ENCODE assay signal across 8 cellular contexts in genomic region chr10:59880976-59881510, GRCh38. TPM values are rescaled to one million over a fixed set of nuclear protein-coding genes. Genes with fewer than 3 reads are reported as not detected.
DNase-seq lines count a peak whose midpoint lies in the region; ATAC-seq and TF ChIP-seq lines count a peak whose summit lies in the region.

No MANE protein-coding gene starts in this region.

- H3K4me1 ChIP-seq in tibial nerve = peaks cover 0 to 9% (median 3%) of the 10 kb centered on the region in 4 donors
- H3K4me1 ChIP-seq in ascending aorta = peaks cover 0 to 27% of the 10 kb centered on the region in 2 donors
- H3K4me1 ChIP-seq in stomach = peaks cover 6 to 77% (median 36%) of the 10 kb centered on the region in 4 donors

- TF ChIP-seq POLR2A in tibial nerve (IDR thresholded peaks at IDR 0.05) = no peak
- no peak for TF ChIP-seq POLR2A in stomach (IDR thresholded peaks at IDR 0.05)

- H3K9me3 ChIP-seq in tibial nerve = no peaks in the 10 kb centered on the region
- no peaks in the 10 kb centered on the region for H3K9me3 ChIP-seq in ascending aorta
- no peaks in the 10 kb centered on the region for H3K9me3 ChIP-seq in stomach

- H3K27me3 ChIP-seq in tibial nerve (no peaks in the 10 kb centered on the region), ascending aorta (no peaks in the 10 kb centered on the region), stomach (no peaks in the 10 kb centered on the region)

- H3K27ac ChIP-seq in tibial nerve (no peak overlapping the region), ascending aorta (peak overlapping the region in 1 of 2 donors; percentile 24), stomach (no peak overlapping the region)

- intact Hi-C loops in ascending aorta (cut with DNase I) = no loop called here
- intact Hi-C loops in stomach (cut with DNase I; ENCODE audit: low total_unique reads) = no loop called here

- no peak overlapping the region for H3K4me3 ChIP-seq in tibial nerve
- no peak overlapping the region for H3K4me3 ChIP-seq in ascending aorta
- H3K4me3 ChIP-seq in stomach = no peak overlapping the region

- ATAC-seq in GM19463 (IDR thresholded peaks at IDR 0.05; ENCODE audit: unreplicated experiment) (peak; percentile 76), HG03342 (IDR thresholded peaks at IDR 0.05; ENCODE audit: unreplicated experiment) (peak; percentile 66)

- TF ChIP-seq EP300 in tibial nerve (IDR thresholded peaks at IDR 0.05) (no peak), stomach (IDR thresholded peaks at IDR 0.05) (no peak)

- H3K36me3 ChIP-seq in tibial nerve (no peaks in the 10 kb centered on the region), ascending aorta (no peaks in the 10 kb centered on the region), stomach (no peaks in the 10 kb centered on the region)

- TF ChIP-seq CTCF in tibial nerve (IDR thresholded peaks at IDR 0.05) (no peak), ascending aorta (IDR thresholded peaks at IDR 0.05) (no peak), stomach (IDR thresholded peaks at IDR 0.05) (no peak)

- peak; percentile 46 for DNase-seq in activated gamma-delta T cell treated with anti-CD3 and anti-CD28 coated beads, Interleukin-2, amount 50 U/mL, for 16 hours (ENCODE audit: low read depth)
- DNase-seq in stimulated activated CD8-positive, alpha-beta memory T cell treated with anti-CD3 and anti-CD28 coated beads, Interleukin-7, amount 100 ng/mL, for 24 hours (ENCODE audit: low read depth) = peak; percentile 40
- DNase-seq in NCI-H1092 (lab: John Stamatoyannopoulos, UW) = no peak
- no peak for DNase-seq in tibial nerve (ENCODE audit: low spot score in 2 of 2)
- no peak for DNase-seq in ascending aorta (ENCODE audit: low spot score in 2 of 2)
- no peak for DNase-seq in stomach

- WGBS in tibial nerve, 2 donors = 77 to 92% methylated on average over 5 to 6 of the region's 6 CpGs
- 65 to 92% (median 73%) methylated on average over 5 to 6 of the region's 6 CpGs for WGBS in stomach, 5 donors

RNA-seq across cellular contexts. Expression of gene CCDC6, which starts 25.3 kb away (rescaled TPM):
- total RNA-seq in tibial nerve (10 to 100 TPM; 20.1 to 30.6 (median 24.1) TPM), ascending aorta (21.1 TPM), stomach (10 to 100 TPM; 13.9 to 56.0 (median 33.0) TPM)
- 10 to 100 TPM; 12.5 to 14.8 (median 14.2) TPM for polyA plus RNA-seq in stomach

Comparison
In these comparisons a context has a peak if more than half of its experiments do, and no peak if none do; other contexts are left out.
1. DNase-seq: peak in activated gamma-delta T cell treated with anti-CD3 and anti-CD28 coated beads, Interleukin-2, amount 50 U/mL, for 16 hours (single experiment) and stimulated activated CD8-positive, alpha-beta memory T cell treated with anti-CD3 and anti-CD28 coated beads, Interleukin-7, amount 100 ng/mL, for 24 hours (single experiment); none in NCI-H1092 (single experiment), tibial nerve (0 of 2), ascending aorta (0 of 2) and stomach (single experiment).